In genomic region chr10:62307635-62308034, GRCh38 we compare ENCODE assay signal across 25 cellular contexts. TPM values are rescaled to one million over a fixed set of nuclear protein-coding genes. Genes with fewer than 3 reads are reported as not detected.
"Had no signal": no experiment of that assay in that cellular context is flagged by ENCODE, and none has a peak within 500 bp of the region (broad histone marks: within the 10 kb centered on the region; RNA-seq: fewer than 3 reads in every experiment).

No MANE protein-coding gene starts in this region.

- DNase-seq: glutamatergic neuron; heart left ventricle; hypothalamus; islet precursor cell; left ventricle myocardium superior; mesendoderm; ovary; right lobe of liver; stimulated activated CD4-positive, alpha-beta T cell treated with anti-CD3 and anti-CD28 coated beads, Interleukin-2, amount 100 ng/mL, for 24 hours; stimulated activated CD4-positive, alpha-beta T cell treated with anti-CD3 and anti-CD28 coated beads, Interleukin-4, amount 100 ng/mL, for 1 hour; stimulated activated naive B cell treated with anti-CD40 and anti-IgM and Interleukin-4, amounts not matched to agents 10 μg/mL and 1 μg/mL and 100 μg/mL, for 72 hours; stimulated activated naive CD8-positive, alpha-beta T cell treated with anti-CD3 and anti-CD28 coated beads, Interleukin-15, Interleukin-2, amounts not matched to agents 100 U/mL and 50 U/mL, for 24 hours; stomach; testis; thyroid gland; transverse colon; uterus had no signal

- H3K4me2 ChIP-seq: smooth muscle cell had no signal

- H3K4me1 ChIP-seq: heart left ventricle, right atrium auricular region, right lobe of liver, stomach, testis, transverse colon, uterus had no signal

- H3K9me3 Mint-ChIP-seq: mesothelial cell of epicardium, nephron, neural crest cell had no signal

- H3K4me3 ChIP-seq: heart left ventricle, lung, ovary, right atrium auricular region, right lobe of liver, smooth muscle cell, stomach, testis, thyroid gland, transverse colon, uterus had no signal

- H3K4me3 Mint-ChIP-seq: mesothelial cell of epicardium; nephron; neural crest cell; stimulated activated naive B cell treated with anti-CD40 and anti-IgM and Interleukin-4, amounts not matched to agents 10 μg/mL and 1 μg/mL and 100 μg/mL, for 72 hours had no signal

- H3K27ac Mint-ChIP-seq: mesothelial cell of epicardium; nephron; progenitor cell of endocrine pancreas; stimulated activated naive B cell treated with anti-CD40 and anti-IgM and Interleukin-4, amounts not matched to agents 10 μg/mL and 1 μg/mL and 100 μg/mL, for 72 hours had no signal

- ATAC-seq: heart left ventricle, left ventricle myocardium superior, right lobe of liver had no signal

- H3K27me3 Mint-ChIP-seq: progenitor cell of endocrine pancreas had no signal

- H3K27ac ChIP-seq: heart left ventricle, ovary, right atrium auricular region, right lobe of liver, stomach, testis, transverse colon, uterus had no signal

- H3K36me3 Mint-ChIP-seq: mesothelial cell of epicardium; naive thymus-derived CD4-positive, alpha-beta T cell had no signal

- H3K36me3 ChIP-seq: heart left ventricle, ovary, right atrium auricular region, right lobe of liver, stomach, thyroid gland, transverse colon, uterus had no signal

- H3K4me1 Mint-ChIP-seq: neural crest cell had no signal

- H3K27me3 ChIP-seq: ovary, right atrium auricular region, right lobe of liver, testis, thyroid gland, transverse colon, uterus had no signal

- H3K9me3 ChIP-seq: heart left ventricle, ovary, right atrium auricular region, right lobe of liver, stomach, testis, thyroid gland, transverse colon, uterus had no signal

RNA-seq across cellular contexts. Expression of gene RTKN2, which starts 39.0 kb away (rescaled TPM):
- total RNA-seq: left ventricle myocardium superior had no signal
